Comparison of ENCODE assay signal across 24 cellular contexts in the genomic region with DNA sequence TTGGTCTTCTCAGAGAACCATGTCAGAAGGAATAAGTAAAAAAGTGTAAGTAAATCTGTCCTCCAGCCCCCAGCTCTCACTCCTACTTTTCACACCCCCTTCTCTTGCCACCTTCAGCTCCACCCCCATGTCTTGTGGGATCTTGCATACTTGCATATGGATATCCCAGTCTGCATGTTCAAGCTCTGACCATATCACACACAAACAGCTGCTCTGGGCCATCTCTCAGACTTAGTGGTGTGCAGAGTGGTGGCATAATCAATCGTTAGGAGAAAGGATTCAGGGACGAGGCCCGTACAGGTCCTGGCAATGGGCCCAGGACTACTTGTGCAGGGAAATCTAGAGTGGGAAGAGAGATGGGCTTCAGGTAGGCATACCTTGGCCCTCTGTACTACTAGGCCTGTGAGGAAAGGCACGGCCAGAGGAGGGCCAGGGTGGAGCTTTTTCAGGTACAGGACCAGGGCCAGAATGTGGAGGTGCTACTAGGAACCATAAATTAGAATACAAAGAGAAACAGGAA.
DNase-seq lines count a peak whose midpoint lies in the region; ATAC-seq and TF ChIP-seq lines count a peak whose summit lies in the region.
"Had no signal": no experiment of that assay in that cellular context is flagged by ENCODE, and none has a peak within 500 bp of the region (broad histone marks: within the 10 kb centered on the region; RNA-seq: fewer than 3 reads in every experiment).

No MANE protein-coding gene starts in this region.

- no peaks in the 10 kb centered on the region for H3K79me1 ChIP-seq in trophoblast cell (ENCODE audit: low read length)

- no peaks in the 10 kb centered on the region for H3K4me1 Mint-ChIP-seq in nephron progenitor cell
- H3K4me1 Mint-ChIP-seq: B cell had no signal

- TF ChIP-seq POLR2A in body of pancreas (IDR thresholded peaks at IDR 0.05) = no peak

- no peaks in the 10 kb centered on the region for H3K79me2 ChIP-seq in trophoblast cell (ENCODE audit: control insufficient read depth, insufficient read depth, low read length, poor library complexity)

- H4K8ac ChIP-seq in trophoblast cell (ENCODE audit: low read depth, low read length) = no peak overlapping the region

- H3K14ac ChIP-seq in trophoblast cell (ENCODE audit: low read length) = no peak overlapping the region

- POLR2A ChIA-PET in HEK293 (lab: Yijun Ruan, JAX) = no interaction called here

- CTCF ChIA-PET in HEK293 (lab: Yijun Ruan, JAX) = no interaction called here

- peak; percentile 22 for ATAC-seq in esophagus mucosa
- ATAC-seq in body of pancreas = no peak
- ATAC-seq: A549, HCT116, PC-3 had no signal

- H2BK120ac ChIP-seq in trophoblast cell (ENCODE audit: insufficient read depth, low read length, poor library complexity) = peak overlapping the region; percentile 23

- no peak overlapping the region for H3K27ac Mint-ChIP-seq in nephron progenitor cell
- H3K27ac Mint-ChIP-seq: B cell, CD14-positive monocyte had no signal

- no peak for TF ChIP-seq CTCF in HEK293 (tag by site-specific recombination; IDR thresholded peaks at IDR 0.05)
- no peak for TF ChIP-seq CTCF in nephron progenitor cell (IDR thresholded peaks at IDR 0.05)
- no peak for TF ChIP-seq CTCF in body of pancreas (IDR thresholded peaks at IDR 0.05)

- H4K91ac ChIP-seq in trophoblast cell (ENCODE audit: low read depth, low read length) = no peak overlapping the region

- H3K4me3 Mint-ChIP-seq in nephron progenitor cell = no peak overlapping the region
- H3K4me3 Mint-ChIP-seq: B cell, CD14-positive monocyte had no signal

- H3K9me3 Mint-ChIP-seq in nephron progenitor cell = no peaks in the 10 kb centered on the region

- WGBS in trophoblast cell (ENCODE audit: extremely low coverage, insufficient coverage, insufficient read length) = no CpG with 5 or more reads among the region's 4 CpGs
- WGBS in body of pancreas, 2 donors = 42 to 77% methylated on average over 4 of the region's 4 CpGs

- no peak overlapping the region for H2BK5ac ChIP-seq in trophoblast cell (ENCODE audit: low read depth, low read length, poor library complexity)

- no peak overlapping the region for H3K18ac ChIP-seq in trophoblast cell (ENCODE audit: low read length)

- H3K9me3 ChIP-seq in HEK293 (ENCODE audit: control insufficient read depth, insufficient read depth, low read depth, low read length) (no peaks in the 10 kb centered on the region), trophoblast cell (ENCODE audit: insufficient read depth, low read depth, low read length) (no peaks in the 10 kb centered on the region), body of pancreas (no peaks in the 10 kb centered on the region)
- H3K9me3 ChIP-seq: A549 had no signal

- no peak overlapping the region for H3K23ac ChIP-seq in trophoblast cell (ENCODE audit: low read length)

- DNase-seq in NCI-H1105 treated with DMSO at 0.1 percent for 48 hours (lab: John Stamatoyannopoulos, UW) = peak; percentile 22
- DNase-seq in trophoblast cell = no peak
- no peak for DNase-seq in OCI-M1 (lab: John Stamatoyannopoulos, UW)
- no peak for DNase-seq in nephron progenitor cell
- DNase-seq in body of pancreas = no peak
- DNase-seq: GOT3, MV-4-11, NCI-H1417, NCI-H1694 treated with DMSO at 0.1 percent for 48 hours, NCI-H2107, NCI-H2227 treated with DMSO at 0.1 percent for 48 hours, NCI-H510A treated with DMSO at 0.1 percent for 48 hours, NCI-H748 treated with DMSO at 0.1 percent for 48 hours, PC-3, RPMI8226, SHP77 treated with DMSO at 0.1 percent for 48 hours, SW 1271 had no signal

- H2AFZ ChIP-seq in trophoblast cell (ENCODE audit: insufficient read depth, low read length, poor library complexity) = no peak overlapping the region

- no peaks in the 10 kb centered on the region for H3K36me3 ChIP-seq in HEK293 (ENCODE audit: control insufficient read depth in 2 of 2, insufficient read depth in 1 of 2, low read length in 2 of 2)
- no peaks in the 10 kb centered on the region for H3K36me3 ChIP-seq in trophoblast cell (ENCODE audit: control insufficient read depth in 1 of 2, insufficient read depth in 2 of 2, low read length in 2 of 2)
- no peaks in the 10 kb centered on the region for H3K36me3 ChIP-seq in body of pancreas (replicated peaks in 1 of 2; ENCODE audit: insufficient read depth in 1 of 2, low read depth in 2 of 2)

- H3K27me3 ChIP-seq in trophoblast cell (ENCODE audit: insufficient read depth, low read length) (no peaks in the 10 kb centered on the region), body of pancreas (no peaks in the 10 kb centered on the region)

- H3K4me3 ChIP-seq in HEK293 (ENCODE audit: low read depth, low read length) (no peak overlapping the region), trophoblast cell (ENCODE audit: low read depth, low read length) (no peak overlapping the region), body of pancreas (no peak overlapping the region)
- H3K4me3 ChIP-seq: A549, SK-N-MC had no signal

- H3K36me3 Mint-ChIP-seq in nephron progenitor cell (ENCODE audit: low read depth) = no peaks in the 10 kb centered on the region
- H3K36me3 Mint-ChIP-seq: CD14-positive monocyte had no signal

- no peak overlapping the region for H3K4ac ChIP-seq in trophoblast cell (ENCODE audit: low read depth, low read length)

- no peak overlapping the region for H3K4me2 ChIP-seq in trophoblast cell (ENCODE audit: low read length)
- H3K4me2 ChIP-seq: A549 had no signal

- no peak overlapping the region for H2BK12ac ChIP-seq in trophoblast cell (ENCODE audit: low read length)

- H3K27me3 Mint-ChIP-seq in nephron progenitor cell (ENCODE audit: low read depth, poor library complexity) = peaks cover 12% of the 10 kb centered on the region
- H3K27me3 Mint-ChIP-seq: B cell had no signal

- intact Hi-C loops in body of pancreas (cut with DNase I) = no loop called here

- H3K4me1 ChIP-seq in HEK293 (ENCODE audit: control insufficient read depth, insufficient read depth, low read length) (no peaks in the 10 kb centered on the region), trophoblast cell (ENCODE audit: control insufficient read depth in 1 of 2, insufficient read depth in 2 of 2, low read length in 2 of 2) (no peaks in the 10 kb centered on the region), body of pancreas (no peaks in the 10 kb centered on the region)

- no peak overlapping the region for H2AK5ac ChIP-seq in trophoblast cell (ENCODE audit: low read length)

- no peak overlapping the region for H4K12ac ChIP-seq in trophoblast cell (ENCODE audit: low read depth, low read length)

- H3K27ac ChIP-seq in HEK293 (ENCODE audit: extremely low read depth, low read depth, low read length) (no peak overlapping the region), trophoblast cell (ENCODE audit: low read depth, low read length) (no peak overlapping the region), body of pancreas (no peak overlapping the region)
- H3K27ac ChIP-seq: SK-N-MC had no signal

- H3K9ac ChIP-seq in trophoblast cell (ENCODE audit: low read length) = no peak overlapping the region

TF ChIP-seq in HEK293, 187 proteins besides CTCF, POLR2A, EP300 and RAD21:
- peak; percentile 16; the same call in 1 of the 2 replicates for TF ChIP-seq ZFHX2 (tag by site-specific recombination; conservative IDR thresholded peaks at IDR 0.05)
- TF ChIP-seq ZBTB20 (tag by site-specific recombination; IDR thresholded peaks at IDR 0.05) = no peak
- TF ChIP-seq ZNF175 (tag by site-specific recombination; IDR thresholded peaks at IDR 0.05) = no peak
- TF ChIP-seq ZNF621 (tag by site-specific recombination; IDR thresholded peaks at IDR 0.05) = no peak
- TF ChIP-seq GLI4 (tag by site-specific recombination; IDR thresholded peaks at IDR 0.05) = no peak
- TF ChIP-seq EGR2 (tag by site-specific recombination; IDR thresholded peaks at IDR 0.05; ENCODE audit: low read depth) = peak; percentile 34; the same call in 1 of the 2 replicates
- TF ChIP-seq ZNF558 (tag by site-specific recombination; IDR thresholded peaks at IDR 0.05) = no peak
- no peak for TF ChIP-seq PRDM1 (tag by site-specific recombination; IDR thresholded peaks at IDR 0.05)
- TF ChIP-seq HOXC10 (CRISPR knock-in tag; IDR thresholded peaks at IDR 0.05) = no peak
